In genomic region chr15:53625962-53626845, GRCh38 we compare ENCODE assay signal across 24 cellular contexts.
A peak's percentile ranks its signal among the peaks of the same experiment; 100 is the strongest.
DNase-seq lines count a peak whose midpoint lies in the region; ATAC-seq, FAIRE-seq and TF ChIP-seq lines count a peak whose summit lies in the region.
"Had no signal": no experiment of that assay in that cellular context is flagged by ENCODE, and none has a peak within 500 bp of the region (broad histone marks: within the 10 kb centered on the region; RNA-seq: fewer than 3 reads in every experiment).

No MANE protein-coding gene starts in this region.

- H4K91ac ChIP-seq in neuronal stem cell (ENCODE audit: low read depth, low read length, poor library complexity), result peak overlapping the region; percentile 50

- no peaks in the 10 kb centered on the region for H3K27me3 Mint-ChIP-seq in WTC11 (ENCODE audit: low read depth)

- TF ChIP-seq EP300 in A549 (IDR thresholded peaks at IDR 0.05), result no peak

- H3K27me3 ChIP-seq in neuronal stem cell (ENCODE audit: control insufficient read depth in 3 of 3, insufficient read depth in 3 of 3, low read depth in 1 of 3, low read length in 3 of 3), result no peaks in the 10 kb centered on the region
- H3K27me3 ChIP-seq: BLaER1 treated with 17β-estradiol and CSF1 and Interleukin-3, amounts not matched to agents 10 nM and 100 nM had no signal

- no peaks in the 10 kb centered on the region for H3K79me1 ChIP-seq in neuronal stem cell (ENCODE audit: low read depth, low read length)

- 86% methylated on average over 22 of the region's 22 CpGs for WGBS in A549 (ENCODE audit: missing lambda C conversion rate)
- WGBS in neuronal stem cell (ENCODE audit: extremely low coverage in 2 of 2, insufficient read length in 2 of 2, insufficient replicate concordance in 1 of 2), 2 donors, result no CpG with 5 or more reads among the region's 22 CpGs

- peak overlapping the region; percentile 88 for H3K18ac ChIP-seq in neuronal stem cell (ENCODE audit: low read length)

- no peak overlapping the region for H3K23ac ChIP-seq in neuronal stem cell (ENCODE audit: low read depth, low read length, poor library complexity)

- H3K4me1 Mint-ChIP-seq in WTC11, result peaks cover 18% of the 10 kb centered on the region
- H3K4me1 Mint-ChIP-seq: CD4-positive, alpha-beta memory T cell had no signal

- no peaks in the 10 kb centered on the region for H3K9me3 ChIP-seq in A549
- H3K9me3 ChIP-seq in neuronal stem cell (replicated peaks in 1 of 2; ENCODE audit: control insufficient read depth in 2 of 2, insufficient read depth in 1 of 2, low read depth in 1 of 2, low read length in 2 of 2), result peaks cover 2 to 12% of the 10 kb centered on the region in 2 donors
- H3K9me3 ChIP-seq: Caco-2 had no signal

- no peak overlapping the region for H3K4me3 ChIP-seq in A549
- H3K4me3 ChIP-seq in neuronal stem cell (ENCODE audit: low read length in 2 of 2), result no peak overlapping the region
- H3K4me3 ChIP-seq: BLaER1 treated with 17β-estradiol and CSF1 and Interleukin-3, amounts not matched to agents 10 nM and 100 nM had no signal

- no peak for DNase-seq in A549 (ENCODE audit: low read depth in 1 of 2, low spot score in 1 of 2)
- DNase-seq in WTC11 (ENCODE audit: low spot score), result no peak
- DNase-seq in iPS DF 19.7 (ENCODE audit: low read depth, low spot score), result peak; percentile 20
- no peak for DNase-seq in neuronal stem cell (ENCODE audit: low spot score)
- no peak for DNase-seq in cerebellar nuclear complex (lab: John Stamatoyannopoulos, UW)
- no peak for DNase-seq in SHP77 (lab: John Stamatoyannopoulos, UW)
- DNase-seq: Caco-2; CD4-positive, alpha-beta memory T cell; DND-41; KG1; NCI-H1092 treated with DMSO at 0.1 percent for 48 hours; NCI-H146; NCI-H2029; NCI-H226; NCI-H524 treated with DMSO at 0.1 percent for 48 hours; NCI-H82 had no signal

- H3K9me3 Mint-ChIP-seq in WTC11, result peaks cover 30% of the 10 kb centered on the region

- H3K14ac ChIP-seq in neuronal stem cell (ENCODE audit: low read length), result no peak overlapping the region

- TF ChIP-seq CTCF in A549 (IDR thresholded peaks at IDR 0.05) (no peak), WTC11 (IDR thresholded peaks at IDR 0.05) (no peak)

- POLR2A ChIA-PET in A549 (lab: Yijun Ruan, JAX), result no interaction called here
- POLR2A ChIA-PET in WTC11 (lab: Charles Lee), result no interaction called here

- H2AK5ac ChIP-seq in neuronal stem cell (ENCODE audit: low read depth, low read length), result no peak overlapping the region

- TF ChIP-seq RAD21 in A549 (conservative IDR thresholded peaks at IDR 0.05 in 1 of 2, IDR thresholded peaks at IDR 0.05 in 1 of 2), result no peak

- no peak overlapping the region for H2BK5ac ChIP-seq in neuronal stem cell (ENCODE audit: low read length)

- no peak overlapping the region for H3K9ac ChIP-seq in neuronal stem cell (ENCODE audit: low read depth, low read length, poor library complexity)
- H3K9ac ChIP-seq: BLaER1 treated with 17β-estradiol and CSF1 and Interleukin-3, amounts not matched to agents 10 nM and 100 nM had no signal

- H3K4me2 ChIP-seq in A549 (no peak overlapping the region), neuronal stem cell (ENCODE audit: insufficient read depth, low read length, poor library complexity, severe bottlenecking) (no peak overlapping the region)
- H3K4me2 ChIP-seq: BLaER1 treated with 17β-estradiol and CSF1 and Interleukin-3, amounts not matched to agents 10 nM and 100 nM had no signal

- ATAC-seq in A549 (no peak), WTC11 (no peak), GM19023 (IDR thresholded peaks at IDR 0.05; ENCODE audit: unreplicated experiment) (no peak), GM18511 (IDR thresholded peaks at IDR 0.05; ENCODE audit: unreplicated experiment) (no peak)
- ATAC-seq: Panc1, SK-N-SH treated with all-trans-retinoic acid at 6 μM for 48 hours had no signal

- peaks cover 8% of the 10 kb centered on the region for H3K36me3 Mint-ChIP-seq in WTC11
- H3K36me3 Mint-ChIP-seq: CD4-positive, alpha-beta memory T cell had no signal

- FAIRE-seq in A549 (lab: Jason Lieb, UNC), result no peak
- FAIRE-seq: GM12891, GM19239 had no signal

- H2BK120ac ChIP-seq in neuronal stem cell (ENCODE audit: low read depth, low read length), result no peak overlapping the region

- no peaks in the 10 kb centered on the region for H3K36me3 ChIP-seq in neuronal stem cell (replicated peaks in 1 of 2; ENCODE audit: control insufficient read depth in 2 of 2, insufficient read depth in 2 of 2, low read length in 2 of 2)
- H3K36me3 ChIP-seq: BLaER1 treated with 17β-estradiol and CSF1 and Interleukin-3, amounts not matched to agents 10 nM and 100 nM had no signal

- TF ChIP-seq POLR2A in A549 (IDR thresholded peaks at IDR 0.05; ENCODE audit: low read length), result no peak

- H2BK12ac ChIP-seq in neuronal stem cell (ENCODE audit: low read length), result peak overlapping the region; percentile 12

- H3K4ac ChIP-seq in neuronal stem cell (ENCODE audit: low read length), result no peak overlapping the region

- H3K4me3 Mint-ChIP-seq in WTC11, result no peak overlapping the region
- H3K4me3 Mint-ChIP-seq: CD4-positive, alpha-beta memory T cell had no signal

- H2AFZ ChIP-seq in neuronal stem cell (ENCODE audit: low read length), result peak overlapping the region; percentile 57

- H2BK15ac ChIP-seq in neuronal stem cell (ENCODE audit: low read length), result peak overlapping the region; percentile 51

- H3K27ac Mint-ChIP-seq in WTC11, result peak overlapping the region; percentile 54
- H3K27ac Mint-ChIP-seq: CD4-positive, alpha-beta memory T cell had no signal

- H3K4me1 ChIP-seq in A549 (peaks cover 23% of the 10 kb centered on the region; the same call in 2 of the 3 replicates), neuronal stem cell (ENCODE audit: control insufficient read depth in 2 of 2, insufficient read depth in 1 of 2, low read depth in 1 of 2, low read length in 2 of 2) (peaks cover 0 to 15% of the 10 kb centered on the region in 2 donors)
- H3K4me1 ChIP-seq: Caco-2 had no signal

- H4K8ac ChIP-seq in neuronal stem cell (ENCODE audit: low read depth, low read length), result no peak overlapping the region

- CTCF ChIA-PET in A549 (lab: Yijun Ruan, JAX), result interaction anchor here (0.6 to 1.1 kb wide), 2 partner anchors 9 to 757 kb away, joined by 3 to 5 read pairs; no protein-coding TSS in a partner anchor
- CTCF ChIA-PET in WTC11 (lab: Charles Lee), result interaction anchor here (0.6 kb wide), 1 partner anchor 872 kb away, joined by 3 read pairs; no protein-coding TSS in a partner anchor

- H3K27ac ChIP-seq in A549 (peak overlapping the region; percentile 11 to 45; a peak in 4 of 6 replicates), neuronal stem cell (replicated peaks; ENCODE audit: low read length) (peak overlapping the region; percentile 11)
- H3K27ac ChIP-seq: 22Rv1; BLaER1 treated with 17β-estradiol and CSF1 and Interleukin-3, amounts not matched to agents 10 nM and 100 nM had no signal

TF ChIP-seq in A549, 52 proteins besides CTCF, POLR2A, EP300 and RAD21:
- TF ChIP-seq KDM5A (IDR thresholded peaks at IDR 0.05) (no peak), NPAS2 (CRISPR knock-in tag; IDR thresholded peaks at IDR 0.05; ENCODE audit: borderline replicate concordance) (no peak), PHF8 (IDR thresholded peaks at IDR 0.05; ENCODE audit: borderline replicate concordance, low read depth) (no peak), CHD4 (IDR thresholded peaks at IDR 0.05; ENCODE audit: borderline replicate concordance) (no peak), MAZ (IDR thresholded peaks at IDR 0.05; ENCODE audit: borderline replicate concordance, low read depth, low read length) (no peak), RCOR1 (IDR thresholded peaks at IDR 0.05; ENCODE audit: low read depth, low read length) (no peak), TFCP2L1 (CRISPR knock-in tag; IDR thresholded peaks at IDR 0.05) (no peak), CEBPB (IDR thresholded peaks at IDR 0.05) (no peak), FOSL2 (IDR thresholded peaks at IDR 0.05) (no peak), FOSL2 (CRISPR knock-in tag; IDR thresholded peaks at IDR 0.05) (no peak), GATA3 (IDR thresholded peaks at IDR 0.05; ENCODE audit: borderline replicate concordance) (no peak), RNF2 (IDR thresholded peaks at IDR 0.05; ENCODE audit: borderline replicate concordance, low read depth) (no peak)

TF ChIP-seq in WTC11, 78 proteins besides CTCF, POLR2A, EP300 and RAD21 (continues in another document):
- TF ChIP-seq ATF1 (CRISPR knock-in tag; IDR thresholded peaks at IDR 0.05), result no peak
- TF ChIP-seq ZNF396 (CRISPR knock-in tag; IDR thresholded peaks at IDR 0.05; ENCODE audit: borderline replicate concordance), result no peak
- TF ChIP-seq, protein P1, sequence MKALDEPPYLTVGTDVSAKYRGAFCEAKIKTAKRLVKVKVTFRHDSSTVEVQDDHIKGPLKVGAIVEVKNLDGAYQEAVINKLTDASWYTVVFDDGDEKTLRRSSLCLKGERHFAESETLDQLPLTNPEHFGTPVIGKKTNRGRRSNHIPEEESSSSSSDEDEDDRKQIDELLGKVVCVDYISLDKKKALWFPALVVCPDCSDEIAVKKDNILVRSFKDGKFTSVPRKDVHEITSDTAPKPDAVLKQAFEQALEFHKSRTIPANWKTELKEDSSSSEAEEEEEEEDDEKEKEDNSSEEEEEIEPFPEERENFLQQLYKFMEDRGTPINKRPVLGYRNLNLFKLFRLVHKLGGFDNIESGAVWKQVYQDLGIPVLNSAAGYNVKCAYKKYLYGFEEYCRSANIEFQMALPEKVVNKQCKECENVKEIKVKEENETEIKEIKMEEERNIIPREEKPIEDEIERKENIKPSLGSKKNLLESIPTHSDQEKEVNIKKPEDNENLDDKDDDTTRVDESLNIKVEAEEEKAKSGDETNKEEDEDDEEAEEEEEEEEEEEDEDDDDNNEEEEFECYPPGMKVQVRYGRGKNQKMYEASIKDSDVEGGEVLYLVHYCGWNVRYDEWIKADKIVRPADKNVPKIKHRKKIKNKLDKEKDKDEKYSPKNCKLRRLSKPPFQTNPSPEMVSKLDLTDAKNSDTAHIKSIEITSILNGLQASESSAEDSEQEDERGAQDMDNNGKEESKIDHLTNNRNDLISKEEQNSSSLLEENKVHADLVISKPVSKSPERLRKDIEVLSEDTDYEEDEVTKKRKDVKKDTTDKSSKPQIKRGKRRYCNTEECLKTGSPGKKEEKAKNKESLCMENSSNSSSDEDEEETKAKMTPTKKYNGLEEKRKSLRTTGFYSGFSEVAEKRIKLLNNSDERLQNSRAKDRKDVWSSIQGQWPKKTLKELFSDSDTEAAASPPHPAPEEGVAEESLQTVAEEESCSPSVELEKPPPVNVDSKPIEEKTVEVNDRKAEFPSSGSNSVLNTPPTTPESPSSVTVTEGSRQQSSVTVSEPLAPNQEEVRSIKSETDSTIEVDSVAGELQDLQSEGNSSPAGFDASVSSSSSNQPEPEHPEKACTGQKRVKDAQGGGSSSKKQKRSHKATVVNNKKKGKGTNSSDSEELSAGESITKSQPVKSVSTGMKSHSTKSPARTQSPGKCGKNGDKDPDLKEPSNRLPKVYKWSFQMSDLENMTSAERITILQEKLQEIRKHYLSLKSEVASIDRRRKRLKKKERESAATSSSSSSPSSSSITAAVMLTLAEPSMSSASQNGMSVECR (CRISPR knock-in tag; IDR thresholded peaks at IDR 0.05; ENCODE audit: borderline replicate concordance), result no peak
- TF ChIP-seq ELF4 (CRISPR knock-in tag; IDR thresholded peaks at IDR 0.05; ENCODE audit: low read depth), result no peak
